In genomic region chr4:92303621-92304027, GRCh38 we compare ENCODE assay signal across 9 cellular contexts. TPM values are rescaled to one million over a fixed set of nuclear protein-coding genes. Genes with fewer than 3 reads are reported as not detected.
A peak's percentile ranks its signal among the peaks of the same experiment; 100 is the strongest.
DNase-seq lines count a peak whose midpoint lies in the region; FAIRE-seq and TF ChIP-seq lines count a peak whose summit lies in the region.
"Had no signal": no experiment of that assay in that cellular context is flagged by ENCODE, and none has a peak within 500 bp of the region (broad histone marks: within the 10 kb centered on the region; RNA-seq: fewer than 3 reads in every experiment).

GRID2 (plus strand) TSS chr4:92303966.

- no peak within 1 kb of the TSS for H3K14ac ChIP-seq in H1 (ENCODE audit: insufficient read length)

- no peaks in the 10 kb centered on the region for H3K9me3 ChIP-seq in BE2C
- no peaks in the 10 kb centered on the region for H3K9me3 ChIP-seq in H1 (ENCODE audit: insufficient read depth in 2 of 2, low read depth in 1 of 2, low read length in 1 of 2)

- H3K9ac ChIP-seq in H1 (replicated peaks in 1 of 4; ENCODE audit: extremely low read depth in 1 of 4, low read depth in 3 of 4, low read length in 3 of 4) = peak within 1 kb of the TSS in 2 of 4 experiments; percentile 35 to 52; a peak in 3 of 7 replicates

- H4K91ac ChIP-seq in H1 (replicated peaks; ENCODE audit: insufficient read length, low read length) = peak within 1 kb of the TSS; percentile 63

- no peak within 1 kb of the TSS for H2BK120ac ChIP-seq in H1 (replicated peaks; ENCODE audit: low read depth, low read length)

- no peak within 1 kb of the TSS for H4K8ac ChIP-seq in H1 (ENCODE audit: extremely low read depth, insufficient read depth, low read length)

- peaks cover 14% of the 10 kb centered on the region for H3K23me2 ChIP-seq in H1 (ENCODE audit: low read depth, low read length)

- no peaks in the 10 kb centered on the region for H3K79me1 ChIP-seq in H1 (ENCODE audit: low read depth, low read length)

- peak within 1 kb of the TSS; percentile 63 for H3K18ac ChIP-seq in H1 (ENCODE audit: extremely low read depth, low read length)

- CTCF ChIA-PET in H1 (lab: Charles Lee; ENCODE audit: partially characterized antibody) = interaction anchor here (0.6 to 2.9 kb wide), 6 partner anchors 9 to 60 kb away, joined by 3 to 8 read pairs (median 4); no protein-coding TSS in a partner anchor

- no peak; a peak in 1 of 4 replicates for TF ChIP-seq RAD21 in H1 (IDR thresholded peaks at IDR 0.05 in 1 of 2, conservative IDR thresholded peaks at IDR 0.05 in 1 of 2; ENCODE audit: low read depth in 2 of 2, low read length in 2 of 2)

- peaks cover 0 to 39% of the 10 kb centered on the region in 2 experiments; a peak in 2 of 4 replicates for H3K79me2 ChIP-seq in H1 (ENCODE audit: control insufficient read depth in 1 of 2, insufficient read depth in 2 of 2, low read length in 2 of 2)

- TF ChIP-seq CTCF in BE2C (IDR thresholded peaks at IDR 0.05; ENCODE audit: low read depth, low read length) (no peak), H1 (IDR thresholded peaks at IDR 0.05; ENCODE audit: control extremely low read depth in 1 of 3, insufficient read depth in 1 of 3, low read depth in 1 of 3, low read length in 3 of 3) (peak in 1 of 3 experiments; percentile 26; a peak in 2 of 4 replicates)

- H3K4me2 ChIP-seq in H1 (ENCODE audit: insufficient read depth in 1 of 2, low read depth in 2 of 2, low read length in 2 of 2) = peak within 1 kb of the TSS; percentile 97 to 98

- no peaks in the 10 kb centered on the region for H4K20me1 ChIP-seq in H1 (replicated peaks in 1 of 2; ENCODE audit: control insufficient read depth in 1 of 2, insufficient read depth in 2 of 2, low read length in 2 of 2)

- H3K4me1 ChIP-seq in BE2C = no peaks in the 10 kb centered on the region; the same call in 1 of the 2 replicates
- H3K4me1 ChIP-seq in H1 (replicated peaks in 1 of 4; ENCODE audit: control insufficient read depth in 3 of 4, insufficient read depth in 4 of 4, low read length in 3 of 4) = peaks cover 0 to 5% (median 4%) of the 10 kb centered on the region in 4 experiments; a peak in 5 of 7 replicates

- H3K27ac ChIP-seq in H1 (ENCODE audit: low read depth, low read length) = no peak within 1 kb of the TSS

- H2AK5ac ChIP-seq in H1 (ENCODE audit: low read depth, low read length) = no peak within 1 kb of the TSS

- H2BK5ac ChIP-seq in H1 (ENCODE audit: low read depth, low read length) = 0 out of 2 replicates have a peak within 1 kb of the TSS, but pooled peaks have one; percentile 73

- H3K4me3 ChIP-seq in BE2C (ENCODE audit: low read depth, low read length) (peak within 1 kb of the TSS; percentile 50; the same call in 1 of the 2 replicates), H1 (ENCODE audit: extremely low read depth in 1 of 4, insufficient read depth in 2 of 4, low read depth in 3 of 4, low read length in 4 of 4) (peak within 1 kb of the TSS; percentile 74 to 79 (median 78))

- no peak for TF ChIP-seq EP300 in H1 (IDR thresholded peaks at IDR 0.05; ENCODE audit: borderline replicate concordance in 1 of 2, low read depth in 2 of 2, low read length in 2 of 2)

- FAIRE-seq in H1 (lab: Jason Lieb, UNC) = peak; percentile 91
- FAIRE-seq: TTC549 had no signal

- 1% methylated on average over 23 of the region's 29 CpGs; no CpG with 5 or more reads in 1 of the 2 experiments for WGBS in H1 (ENCODE audit: extremely low coverage in 1 of 2, insufficient coverage in 1 of 2, insufficient read length in 1 of 2, insufficient replicate concordance in 2 of 2, low coverage in 1 of 2, low lambda C conversion rate in 2 of 2, missing lambda C conversion rate in 1 of 2), 2 experiments

- H2BK20ac ChIP-seq in H1 (ENCODE audit: low read length) = no peak within 1 kb of the TSS

- H3K23ac ChIP-seq in H1 (ENCODE audit: insufficient read length) = no peak within 1 kb of the TSS

- peaks cover 48% of the 10 kb centered on the region for H3K27me3 ChIP-seq in BE2C
- no peaks in the 10 kb centered on the region for H3K27me3 ChIP-seq in H1 (replicated peaks in 1 of 4; ENCODE audit: control insufficient read depth in 3 of 4, extremely low read depth in 1 of 4, insufficient read depth in 3 of 4, low read length in 3 of 4)

- H3K4ac ChIP-seq in H1 (replicated peaks; ENCODE audit: insufficient read length, low read depth, low read length) = peak within 1 kb of the TSS; percentile 55

- no peak within 1 kb of the TSS for H2AFZ ChIP-seq in H1 (ENCODE audit: low read length)

- no peak within 1 kb of the TSS for H3K56ac ChIP-seq in H1 (replicated peaks; ENCODE audit: insufficient read length, low read depth, low read length)

- no peak within 1 kb of the TSS for H4K5ac ChIP-seq in H1 (ENCODE audit: insufficient read length, low read depth, low read length)

- DNase-seq in BE2C (peak; percentile 8), NCI-H1694 treated with DMSO at 0.1 percent for 48 hours (lab: John Stamatoyannopoulos, UW) (peak; percentile 46), H1 (ENCODE audit: low read depth in 1 of 2, low spot score in 2 of 2) (peak in 1 of 2 experiments; percentile 80), myocyte (ENCODE audit: low read depth) (peak; percentile 5), erythroblast (lab: John Stamatoyannopoulos, UW) (no peak), NCI-H2107 (lab: John Stamatoyannopoulos, UW) (no peak), NCI-H2196 treated with DMSO at 0.1 percent for 48 hours (lab: John Stamatoyannopoulos, UW; ENCODE audit: unreplicated experiment) (no peak), mesenteric fat pad (ENCODE audit: low spot score) (no peak)

- H2BK15ac ChIP-seq in H1 (ENCODE audit: low read length) = no peak within 1 kb of the TSS

- no peak within 1 kb of the TSS; the same call in 1 of the 2 replicates for H2BK12ac ChIP-seq in H1 (ENCODE audit: low read depth, low read length)

- TF ChIP-seq POLR2A in H1 (IDR thresholded peaks at IDR 0.05; ENCODE audit: control extremely low read depth in 1 of 2, low read depth in 2 of 2, low read length in 2 of 2) = 0 out of 3 replicates have a peak, but pooled peaks of 1 of the 2 experiments have one; percentile 22
- TF ChIP-seq POLR2A in erythroblast (IDR thresholded peaks at IDR 0.05; ENCODE audit: low read length) = no peak

- POLR2A ChIA-PET in H1 (lab: Charles Lee; ENCODE audit: partially characterized antibody) = interaction anchor here (0.7 to 4.8 kb wide), 18 partner anchors 12 to 1045 kb away, joined by 3 to 36 read pairs (median 5); no protein-coding TSS in a partner anchor

- H3K36me3 ChIP-seq in BE2C (no peaks in the 10 kb centered on the region), H1 (ENCODE audit: control insufficient read depth in 2 of 4, insufficient read depth in 4 of 4, low read length in 3 of 4) (no peaks in the 10 kb centered on the region)

TF ChIP-seq in H1, 55 proteins besides CTCF, POLR2A, EP300 and RAD21:
- 0 out of 2 replicates have a peak, but pooled peaks have one; percentile 11 for TF ChIP-seq E2F6 (IDR thresholded peaks at IDR 0.05)
- no peak; the same call in 1 of the 2 replicates for TF ChIP-seq YY1 (IDR thresholded peaks at IDR 0.05; ENCODE audit: low read depth, low read length)
- TF ChIP-seq TCF12 (IDR thresholded peaks at IDR 0.05; ENCODE audit: low read depth, low read length) = no peak
- TF ChIP-seq SIN3A (conservative IDR thresholded peaks at IDR 0.05 in 1 of 2, IDR thresholded peaks at IDR 0.05 in 1 of 2; ENCODE audit: low read depth in 1 of 2, low read length in 2 of 2) = peak; percentile 41 to 79; a peak in 1 of 4 replicates
- TF ChIP-seq ASH2L (IDR thresholded peaks at IDR 0.05; ENCODE audit: low read length) = peak; percentile 85
- TF ChIP-seq KDM1A (IDR thresholded peaks at IDR 0.05; ENCODE audit: borderline replicate concordance, low read length) = peak; percentile 56; the same call in 1 of the 2 replicates
- peak; percentile 64 for TF ChIP-seq MAX (IDR thresholded peaks at IDR 0.05)
- peak; percentile 65; the same call in 1 of the 2 replicates for TF ChIP-seq RBBP5 (IDR thresholded peaks at IDR 0.05; ENCODE audit: borderline replicate concordance, low read depth, low read length)
- no peak for TF ChIP-seq CHD1 (IDR thresholded peaks at IDR 0.05; ENCODE audit: low read depth, low read length)
- no peak for TF ChIP-seq POLR2AphosphoS5 (IDR thresholded peaks at IDR 0.05; ENCODE audit: low read depth, low read length)
- TF ChIP-seq POU5F1 (IDR thresholded peaks at IDR 0.05; ENCODE audit: low read depth, low read length) = no peak
- 0 out of 2 replicates have a peak, but pooled peaks have one; percentile 5 for TF ChIP-seq TEAD4 (IDR thresholded peaks at IDR 0.05; ENCODE audit: low read depth, low read length)
- TF ChIP-seq FOSL1 (IDR thresholded peaks at IDR 0.05; ENCODE audit: insufficient read depth, low read depth, low read length) = no peak
- TF ChIP-seq HDAC2 (IDR thresholded peaks at IDR 0.05; ENCODE audit: borderline replicate concordance in 1 of 2, low read depth in 2 of 2, low read length in 2 of 2) = 0 out of 4 replicates have a peak, but pooled peaks of 1 of the 2 experiments have one; percentile 14

RNA-seq across cellular contexts. Expression of gene GRID2, which starts in this region (rescaled TPM):
- not detected for polyA plus RNA-seq in BE2C (2012; ENCODE audit: insufficient read depth, insufficient read length, low read depth)
- total RNA-seq in H1 (2021; fragmentation: NEBNext Ultra II Directional; extraction: Animal tissue kit (Norgen Biotek cat#: 25700)) = 71.7 and 81.9 TPM in 2 replicates
- polyA plus RNA-seq in H1 (2011; rRNA removed) = 25.5 and 31.1 TPM in 2 replicates
- 31.0 TPM for polyA plus RNA-seq in H1 (2011; cell fraction: cytosol; rRNA removed)
- 84.4 TPM for polyA plus RNA-seq in H1 (2011; cell fraction: nucleus; rRNA removed)
- polyA plus RNA-seq in H1 (2012, experiment 1 of 2) = 42.2 to 78.3 TPM (median 55.7 TPM) in 4 replicates
- polyA plus RNA-seq in H1 (2012, experiment 2 of 2) = 3.8 TPM
- 45.2 TPM for polyA plus RNA-seq in H1 (2013, experiment 1 of 2)
- 45.6 TPM for polyA plus RNA-seq in H1 (2013, experiment 2 of 2)
- 309 and 326 TPM in 2 replicates for polyA minus RNA-seq in H1 (2011; rRNA and poly(A)+ RNA removed)
- 62.8 TPM for polyA minus RNA-seq in H1 (2011; cell fraction: cytosol; rRNA and poly(A)+ RNA removed)
- 592 TPM for polyA minus RNA-seq in H1 (2011; cell fraction: nucleus; rRNA and poly(A)+ RNA removed)
- total RNA-seq in myocyte = 0.05 and 0.16 TPM in 2 replicates
- polyA plus RNA-seq in myocyte (2012) = not detected
- total RNA-seq in mesenteric fat pad = not detected

Comparison
In these comparisons a context has a peak if more than half of its experiments do, and no peak if none do; other contexts are left out.
1. RNA of gene GRID2 (total RNA-seq): 71.7 to 81.9 TPM in H1; 0.05 to 0.16 TPM in myocyte and not detected in mesenteric fat pad (single experiment); every median in the first group is over 10 times any median in the second.
2. Peak in DNase-seq in myocyte; RNA of the gene not detected or under 1 TPM.
3. DNase-seq: peak in BE2C (single experiment) and NCI-H1694 treated with DMSO at 0.1 percent for 48 hours (single experiment); none in erythroblast (0 of 2), NCI-H2107 (single experiment), NCI-H2196 treated with DMSO at 0.1 percent for 48 hours (single experiment) and mesenteric fat pad (single experiment).